1 cellular context compared by ENCODE assay signal in the genomic region with DNA sequence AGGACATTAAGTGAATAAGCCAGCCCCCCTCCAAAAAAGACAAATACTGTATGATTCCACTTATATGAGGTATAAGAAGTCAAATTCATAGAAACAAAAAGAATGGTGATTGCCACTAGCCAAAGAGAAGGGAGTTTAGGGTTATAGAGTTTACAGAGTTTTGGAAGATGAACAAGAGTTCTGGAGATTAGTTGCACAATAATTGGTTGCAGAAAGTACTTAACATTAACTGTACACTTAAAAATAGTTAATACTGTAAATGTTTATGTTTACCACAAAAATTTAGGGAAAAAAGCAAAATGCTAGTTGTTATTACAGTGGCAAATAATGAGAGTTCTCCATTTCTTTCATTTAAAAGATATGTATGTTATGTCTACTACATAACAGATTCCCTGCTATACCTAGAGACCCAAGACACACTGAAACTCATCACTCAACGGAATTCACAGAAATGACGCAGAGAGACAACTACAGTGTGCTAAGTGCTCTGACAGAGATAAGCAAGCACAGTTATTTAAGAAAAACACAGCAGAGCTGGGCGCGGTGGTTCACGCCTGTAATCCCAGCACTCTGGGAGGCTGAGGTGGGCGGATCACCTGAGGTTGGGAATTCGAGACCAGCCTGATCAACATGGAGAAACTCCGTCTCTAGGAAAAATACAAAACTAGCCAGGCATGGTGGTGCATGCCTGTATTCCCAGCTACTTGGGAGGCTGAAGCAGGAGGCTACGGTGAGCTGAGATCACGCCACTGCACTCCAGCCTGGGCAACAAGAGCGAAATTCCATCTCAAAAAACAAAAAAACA.
TF ChIP-seq lines count a peak whose summit lies in the region.

No MANE protein-coding gene starts in this region.

TF ChIP-seq in K562, 482 proteins besides CTCF, POLR2A, EP300 and RAD21 (continued from another document and continues in another):
- TF ChIP-seq, protein P1, sequence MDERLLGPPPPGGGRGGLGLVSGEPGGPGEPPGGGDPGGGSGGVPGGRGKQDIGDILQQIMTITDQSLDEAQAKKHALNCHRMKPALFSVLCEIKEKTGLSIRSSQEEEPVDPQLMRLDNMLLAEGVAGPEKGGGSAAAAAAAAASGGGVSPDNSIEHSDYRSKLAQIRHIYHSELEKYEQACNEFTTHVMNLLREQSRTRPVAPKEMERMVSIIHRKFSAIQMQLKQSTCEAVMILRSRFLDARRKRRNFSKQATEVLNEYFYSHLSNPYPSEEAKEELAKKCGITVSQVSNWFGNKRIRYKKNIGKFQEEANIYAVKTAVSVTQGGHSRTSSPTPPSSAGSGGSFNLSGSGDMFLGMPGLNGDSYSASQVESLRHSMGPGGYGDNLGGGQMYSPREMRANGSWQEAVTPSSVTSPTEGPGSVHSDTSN (CRISPR knock-in tag; IDR thresholded peaks at IDR 0.05; ENCODE audit: low read depth): no peak
- TF ChIP-seq, protein P1 (tag; conservative IDR thresholded peaks at IDR 0.05; ENCODE audit: low read depth): peak; percentile 72
- peak; percentile 13 for TF ChIP-seq DACH1 (IDR thresholded peaks at IDR 0.05; ENCODE audit: partially characterized antibody)
- TF ChIP-seq, protein P2, sequence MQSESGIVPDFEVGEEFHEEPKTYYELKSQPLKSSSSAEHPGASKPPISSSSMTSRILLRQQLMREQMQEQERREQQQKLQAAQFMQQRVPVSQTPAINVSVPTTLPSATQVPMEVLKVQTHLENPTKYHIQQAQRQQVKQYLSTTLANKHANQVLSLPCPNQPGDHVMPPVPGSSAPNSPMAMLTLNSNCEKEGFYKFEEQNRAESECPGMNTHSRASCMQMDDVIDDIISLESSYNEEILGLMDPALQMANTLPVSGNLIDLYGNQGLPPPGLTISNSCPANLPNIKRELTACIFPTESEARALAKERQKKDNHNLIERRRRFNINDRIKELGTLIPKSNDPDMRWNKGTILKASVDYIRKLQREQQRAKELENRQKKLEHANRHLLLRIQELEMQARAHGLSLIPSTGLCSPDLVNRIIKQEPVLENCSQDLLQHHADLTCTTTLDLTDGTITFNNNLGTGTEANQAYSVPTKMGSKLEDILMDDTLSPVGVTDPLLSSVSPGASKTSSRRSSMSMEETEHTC (IDR thresholded peaks at IDR 0.05): no peak
- no peak for TF ChIP-seq PRPF4 (IDR thresholded peaks at IDR 0.05; ENCODE audit: insufficient read depth, low read depth, low read length, poor library complexity, severe bottlenecking)
- TF ChIP-seq ZNF165 (CRISPR knock-in tag; IDR thresholded peaks at IDR 0.05; ENCODE audit: borderline replicate concordance): no peak
- TF ChIP-seq PTBP1 (IDR thresholded peaks at IDR 0.05; ENCODE audit: low read depth, low read length): no peak
- TF ChIP-seq, protein P3, sequence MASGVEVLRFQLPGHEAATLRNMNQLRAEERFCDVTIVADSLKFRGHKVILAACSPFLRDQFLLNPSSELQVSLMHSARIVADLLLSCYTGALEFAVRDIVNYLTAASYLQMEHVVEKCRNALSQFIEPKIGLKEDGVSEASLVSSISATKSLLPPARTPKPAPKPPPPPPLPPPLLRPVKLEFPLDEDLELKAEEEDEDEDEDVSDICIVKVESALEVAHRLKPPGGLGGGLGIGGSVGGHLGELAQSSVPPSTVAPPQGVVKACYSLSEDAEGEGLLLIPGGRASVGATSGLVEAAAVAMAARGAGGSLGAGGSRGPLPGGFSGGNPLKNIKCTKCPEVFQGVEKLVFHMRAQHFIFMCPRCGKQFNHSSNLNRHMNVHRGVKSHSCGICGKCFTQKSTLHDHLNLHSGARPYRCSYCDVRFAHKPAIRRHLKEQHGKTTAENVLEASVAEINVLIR (CRISPR knock-in tag; IDR thresholded peaks at IDR 0.05): no peak
- TF ChIP-seq SMARCE1 (IDR thresholded peaks at IDR 0.05): peak; percentile 28; the same call in 1 of the 2 replicates
- TF ChIP-seq, protein P4, sequence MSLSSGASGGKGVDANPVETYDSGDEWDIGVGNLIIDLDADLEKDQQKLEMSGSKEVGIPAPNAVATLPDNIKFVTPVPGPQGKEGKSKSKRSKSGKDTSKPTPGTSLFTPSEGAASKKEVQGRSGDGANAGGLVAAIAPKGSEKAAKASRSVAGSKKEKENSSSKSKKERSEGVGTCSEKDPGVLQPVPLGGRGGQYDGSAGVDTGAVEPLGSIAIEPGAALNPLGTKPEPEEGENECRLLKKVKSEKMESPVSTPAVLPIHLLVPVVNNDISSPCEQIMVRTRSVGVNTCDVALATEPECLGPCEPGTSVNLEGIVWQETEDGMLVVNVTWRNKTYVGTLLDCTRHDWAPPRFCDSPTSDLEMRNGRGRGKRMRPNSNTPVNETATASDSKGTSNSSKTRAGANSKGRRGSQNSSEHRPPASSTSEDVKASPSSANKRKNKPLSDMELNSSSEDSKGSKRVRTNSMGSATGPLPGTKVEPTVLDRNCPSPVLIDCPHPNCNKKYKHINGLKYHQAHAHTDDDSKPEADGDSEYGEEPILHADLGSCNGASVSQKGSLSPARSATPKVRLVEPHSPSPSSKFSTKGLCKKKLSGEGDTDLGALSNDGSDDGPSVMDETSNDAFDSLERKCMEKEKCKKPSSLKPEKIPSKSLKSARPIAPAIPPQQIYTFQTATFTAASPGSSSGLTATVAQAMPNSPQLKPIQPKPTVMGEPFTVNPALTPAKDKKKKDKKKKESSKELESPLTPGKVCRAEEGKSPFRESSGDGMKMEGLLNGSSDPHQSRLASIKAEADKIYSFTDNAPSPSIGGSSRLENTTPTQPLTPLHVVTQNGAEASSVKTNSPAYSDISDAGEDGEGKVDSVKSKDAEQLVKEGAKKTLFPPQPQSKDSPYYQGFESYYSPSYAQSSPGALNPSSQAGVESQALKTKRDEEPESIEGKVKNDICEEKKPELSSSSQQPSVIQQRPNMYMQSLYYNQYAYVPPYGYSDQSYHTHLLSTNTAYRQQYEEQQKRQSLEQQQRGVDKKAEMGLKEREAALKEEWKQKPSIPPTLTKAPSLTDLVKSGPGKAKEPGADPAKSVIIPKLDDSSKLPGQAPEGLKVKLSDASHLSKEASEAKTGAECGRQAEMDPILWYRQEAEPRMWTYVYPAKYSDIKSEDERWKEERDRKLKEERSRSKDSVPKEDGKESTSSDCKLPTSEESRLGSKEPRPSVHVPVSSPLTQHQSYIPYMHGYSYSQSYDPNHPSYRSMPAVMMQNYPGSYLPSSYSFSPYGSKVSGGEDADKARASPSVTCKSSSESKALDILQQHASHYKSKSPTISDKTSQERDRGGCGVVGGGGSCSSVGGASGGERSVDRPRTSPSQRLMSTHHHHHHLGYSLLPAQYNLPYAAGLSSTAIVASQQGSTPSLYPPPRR (CRISPR knock-in tag; IDR thresholded peaks at IDR 0.05; ENCODE audit: borderline replicate concordance): no peak
- TF ChIP-seq LEF1 (IDR thresholded peaks at IDR 0.05): no peak
- TF ChIP-seq, protein P5, sequence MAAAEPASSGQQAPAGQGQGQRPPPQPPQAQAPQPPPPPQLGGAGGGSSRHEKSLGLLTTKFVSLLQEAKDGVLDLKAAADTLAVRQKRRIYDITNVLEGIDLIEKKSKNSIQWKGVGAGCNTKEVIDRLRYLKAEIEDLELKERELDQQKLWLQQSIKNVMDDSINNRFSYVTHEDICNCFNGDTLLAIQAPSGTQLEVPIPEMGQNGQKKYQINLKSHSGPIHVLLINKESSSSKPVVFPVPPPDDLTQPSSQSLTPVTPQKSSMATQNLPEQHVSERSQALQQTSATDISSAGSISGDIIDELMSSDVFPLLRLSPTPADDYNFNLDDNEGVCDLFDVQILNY (CRISPR knock-in tag; IDR thresholded peaks at IDR 0.05): no peak
- no peak for TF ChIP-seq FOXM1 (IDR thresholded peaks at IDR 0.05; ENCODE audit: low read depth)
- no peak for TF ChIP-seq FOXM1 (CRISPR knock-in tag; IDR thresholded peaks at IDR 0.05; ENCODE audit: low read depth)
- TF ChIP-seq CEBPG (CRISPR knock-in tag; IDR thresholded peaks at IDR 0.05): no peak
- peak; percentile 37 to 56; a peak in 2 of 4 replicates for TF ChIP-seq CEBPG (tag; conservative IDR thresholded peaks at IDR 0.05 in 1 of 2, IDR thresholded peaks at IDR 0.05 in 1 of 2)
- peak; percentile 56; the same call in 1 of the 2 replicates for TF ChIP-seq STAT5A (IDR thresholded peaks at IDR 0.05; ENCODE audit: borderline replicate concordance, low read length)
- TF ChIP-seq NCOR1 (IDR thresholded peaks at IDR 0.05): peak; percentile 40; the same call in 1 of the 2 replicates
- no peak for TF ChIP-seq MAFF (IDR thresholded peaks at IDR 0.05; ENCODE audit: low read length)
- TF ChIP-seq, protein P6, sequence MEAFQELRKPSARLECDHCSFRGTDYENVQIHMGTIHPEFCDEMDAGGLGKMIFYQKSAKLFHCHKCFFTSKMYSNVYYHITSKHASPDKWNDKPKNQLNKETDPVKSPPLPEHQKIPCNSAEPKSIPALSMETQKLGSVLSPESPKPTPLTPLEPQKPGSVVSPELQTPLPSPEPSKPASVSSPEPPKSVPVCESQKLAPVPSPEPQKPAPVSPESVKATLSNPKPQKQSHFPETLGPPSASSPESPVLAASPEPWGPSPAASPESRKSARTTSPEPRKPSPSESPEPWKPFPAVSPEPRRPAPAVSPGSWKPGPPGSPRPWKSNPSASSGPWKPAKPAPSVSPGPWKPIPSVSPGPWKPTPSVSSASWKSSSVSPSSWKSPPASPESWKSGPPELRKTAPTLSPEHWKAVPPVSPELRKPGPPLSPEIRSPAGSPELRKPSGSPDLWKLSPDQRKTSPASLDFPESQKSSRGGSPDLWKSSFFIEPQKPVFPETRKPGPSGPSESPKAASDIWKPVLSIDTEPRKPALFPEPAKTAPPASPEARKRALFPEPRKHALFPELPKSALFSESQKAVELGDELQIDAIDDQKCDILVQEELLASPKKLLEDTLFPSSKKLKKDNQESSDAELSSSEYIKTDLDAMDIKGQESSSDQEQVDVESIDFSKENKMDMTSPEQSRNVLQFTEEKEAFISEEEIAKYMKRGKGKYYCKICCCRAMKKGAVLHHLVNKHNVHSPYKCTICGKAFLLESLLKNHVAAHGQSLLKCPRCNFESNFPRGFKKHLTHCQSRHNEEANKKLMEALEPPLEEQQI (IDR thresholded peaks at IDR 0.05): peak; percentile 38; the same call in 1 of the 2 replicates
- TF ChIP-seq, protein P7, sequence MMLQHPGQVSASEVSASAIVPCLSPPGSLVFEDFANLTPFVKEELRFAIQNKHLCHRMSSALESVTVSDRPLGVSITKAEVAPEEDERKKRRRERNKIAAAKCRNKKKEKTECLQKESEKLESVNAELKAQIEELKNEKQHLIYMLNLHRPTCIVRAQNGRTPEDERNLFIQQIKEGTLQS (IDR thresholded peaks at IDR 0.05): peak; percentile 32; the same call in 1 of the 2 replicates
- TF ChIP-seq, protein P7 (CRISPR knock-in tag; conservative IDR thresholded peaks at IDR 0.05): no peak; the same call in 1 of the 2 replicates
- no peak for TF ChIP-seq SMAD2 (IDR thresholded peaks at IDR 0.05; ENCODE audit: low read depth, low read length)
- no peak for TF ChIP-seq ZEB2 (IDR thresholded peaks at IDR 0.05)
- no peak for TF ChIP-seq NUFIP1 (IDR thresholded peaks at IDR 0.05; ENCODE audit: partially characterized antibody)
- no peak for TF ChIP-seq YY1 (IDR thresholded peaks at IDR 0.05; ENCODE audit: borderline replicate concordance in 1 of 3, control insufficient read depth in 1 of 3, extremely low read depth in 1 of 3, insufficient read depth in 3 of 3, insufficient read length in 1 of 3, insufficient replicate concordance in 2 of 3, low read depth in 1 of 3, low read length in 2 of 3)
- TF ChIP-seq, protein P8, sequence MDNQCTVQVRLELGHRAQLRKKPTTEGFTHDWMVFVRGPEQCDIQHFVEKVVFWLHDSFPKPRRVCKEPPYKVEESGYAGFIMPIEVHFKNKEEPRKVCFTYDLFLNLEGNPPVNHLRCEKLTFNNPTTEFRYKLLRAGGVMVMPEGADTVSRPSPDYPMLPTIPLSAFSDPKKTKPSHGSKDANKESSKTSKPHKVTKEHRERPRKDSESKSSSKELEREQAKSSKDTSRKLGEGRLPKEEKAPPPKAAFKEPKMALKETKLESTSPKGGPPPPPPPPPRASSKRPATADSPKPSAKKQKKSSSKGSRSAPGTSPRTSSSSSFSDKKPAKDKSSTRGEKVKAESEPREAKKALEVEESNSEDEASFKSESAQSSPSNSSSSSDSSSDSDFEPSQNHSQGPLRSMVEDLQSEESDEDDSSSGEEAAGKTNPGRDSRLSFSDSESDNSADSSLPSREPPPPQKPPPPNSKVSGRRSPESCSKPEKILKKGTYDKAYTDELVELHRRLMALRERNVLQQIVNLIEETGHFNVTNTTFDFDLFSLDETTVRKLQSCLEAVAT (IDR thresholded peaks at IDR 0.05): no peak
- TF ChIP-seq YBX1 (IDR thresholded peaks at IDR 0.05): no peak
- TF ChIP-seq SMAD4 (CRISPR knock-in tag; conservative IDR thresholded peaks at IDR 0.05): 0 out of 2 replicates have a peak, but pooled peaks have one; percentile 29
- 0 out of 4 replicates have a peak, but pooled peaks of 1 of the 2 experiments have one; percentile 23 for TF ChIP-seq RCOR1 (IDR thresholded peaks at IDR 0.05; ENCODE audit: borderline replicate concordance in 1 of 2, low read depth in 2 of 2, low read length in 2 of 2)
- no peak for TF ChIP-seq TOE1 (IDR thresholded peaks at IDR 0.05; ENCODE audit: borderline replicate concordance)
- TF ChIP-seq TOE1 (CRISPR knock-in tag; IDR thresholded peaks at IDR 0.05; ENCODE audit: borderline replicate concordance, low read depth): no peak
- TF ChIP-seq, protein P9, sequence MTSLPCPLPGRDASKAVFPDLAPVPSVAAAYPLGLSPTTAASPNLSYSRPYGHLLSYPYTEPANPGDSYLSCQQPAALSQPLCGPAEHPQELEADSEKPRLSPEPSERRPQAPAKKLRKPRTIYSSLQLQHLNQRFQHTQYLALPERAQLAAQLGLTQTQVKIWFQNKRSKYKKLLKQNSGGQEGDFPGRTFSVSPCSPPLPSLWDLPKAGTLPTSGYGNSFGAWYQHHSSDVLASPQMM (CRISPR knock-in tag; IDR thresholded peaks at IDR 0.05): no peak
- 0 out of 2 replicates have a peak, but pooled peaks have one; percentile 35 for TF ChIP-seq HDGF (IDR thresholded peaks at IDR 0.05)
- no peak; a peak in 1 of 3 replicates for TF ChIP-seq CBX3 (IDR thresholded peaks at IDR 0.05; ENCODE audit: borderline replicate concordance in 1 of 2, low read length in 2 of 2)
- TF ChIP-seq, protein P10, sequence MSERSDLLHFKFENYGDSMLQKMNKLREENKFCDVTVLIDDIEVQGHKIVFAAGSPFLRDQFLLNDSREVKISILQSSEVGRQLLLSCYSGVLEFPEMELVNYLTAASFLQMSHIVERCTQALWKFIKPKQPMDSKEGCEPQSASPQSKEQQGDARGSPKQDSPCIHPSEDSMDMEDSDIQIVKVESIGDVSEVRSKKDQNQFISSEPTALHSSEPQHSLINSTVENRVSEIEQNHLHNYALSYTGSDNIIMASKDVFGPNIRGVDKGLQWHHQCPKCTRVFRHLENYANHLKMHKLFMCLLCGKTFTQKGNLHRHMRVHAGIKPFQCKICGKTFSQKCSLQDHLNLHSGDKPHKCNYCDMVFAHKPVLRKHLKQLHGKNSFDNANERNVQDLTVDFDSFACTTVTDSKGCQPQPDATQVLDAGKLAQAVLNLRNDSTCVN (CRISPR knock-in tag; IDR thresholded peaks at IDR 0.05): no peak
- 0 out of 2 replicates have a peak, but pooled peaks have one; percentile 60 for TF ChIP-seq NBN (IDR thresholded peaks at IDR 0.05; ENCODE audit: low read depth)
